ENCODE assay signal across 8 cellular contexts in the genomic region with DNA sequence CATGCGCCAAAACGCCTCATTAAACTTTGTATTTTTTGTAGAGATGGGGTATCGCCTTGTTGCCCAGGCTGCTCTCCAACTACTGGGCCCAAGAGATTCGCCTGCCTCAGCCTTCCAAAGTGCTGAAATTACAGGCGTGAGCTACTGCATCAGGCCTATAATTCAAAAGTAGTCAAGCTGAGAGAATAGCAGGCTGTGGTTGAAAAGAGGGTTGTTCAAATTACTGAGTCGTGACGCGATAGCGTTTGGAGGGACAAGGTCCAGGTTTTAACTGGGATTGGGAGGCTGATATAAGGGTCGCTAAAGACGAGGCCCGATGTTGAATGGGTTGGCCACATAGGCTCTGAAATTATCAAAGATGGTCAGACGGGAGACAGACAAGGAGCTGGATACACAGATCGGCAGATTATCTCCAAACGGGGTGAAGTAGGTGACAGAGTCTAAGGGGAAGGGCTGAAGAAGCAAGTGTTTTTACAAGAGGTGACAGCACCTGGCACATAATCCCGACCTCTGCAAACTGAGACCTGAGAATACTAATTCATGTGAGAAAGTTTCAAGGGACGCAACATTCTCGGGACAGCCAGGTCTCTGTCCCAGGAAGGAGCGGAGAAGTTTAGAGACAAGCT. TPM values are rescaled to one million over a fixed set of nuclear protein-coding genes. Genes with fewer than 3 reads are reported as not detected.
DNase-seq lines count a peak whose midpoint lies in the region; ATAC-seq and TF ChIP-seq lines count a peak whose summit lies in the region.

No MANE protein-coding gene starts in this region.

- H2AFZ ChIP-seq in PC-3 (ENCODE audit: low read length), result peak overlapping the region; percentile 68

- H3F3A ChIP-seq in PC-3 (ENCODE audit: low read length, unreplicated experiment), result no peaks in the 10 kb centered on the region

- H3K4me3 ChIP-seq in PC-3 (ENCODE audit: low read length), result peak overlapping the region; percentile 77

- H3K27ac Mint-ChIP-seq in natural killer cell, result peak overlapping the region; percentile 92 to 97

- H3K9me3 Mint-ChIP-seq in natural killer cell, result no peaks in the 10 kb centered on the region

- H3K4me1 ChIP-seq in PC-3 (ENCODE audit: insufficient read depth, low read length), result peaks cover 45% of the 10 kb centered on the region

- POLR2A ChIA-PET in PC-3 (lab: Charles Lee; ENCODE audit: unreplicated experiment), result interaction anchor here (0.6 to 0.7 kb wide), 3 partner anchors 37 to 169 kb away, joined by 3 to 4 read pairs (median 4); no protein-coding TSS in a partner anchor

- BruUV-seq in PC-3 (replicated peaks; lab: Mats Ljungman, UMichigan), result TSS peak; percentile 98

- H3K27me3 ChIP-seq in PC-3 (ENCODE audit: low read length), result no peaks in the 10 kb centered on the region

- H3K36me3 ChIP-seq in PC-3 (ENCODE audit: low read depth, low read length), result peaks cover 4% of the 10 kb centered on the region; the same call in 1 of the 2 replicates

- peak; percentile 9 for DNase-seq in AG20443 (ENCODE audit: low spot score)
- peak; percentile 30 for DNase-seq in PC-3
- peak; percentile 50 for DNase-seq in ecto neural progenitor cell (ENCODE audit: low spot score)
- DNase-seq in natural killer cell, result no peak
- DNase-seq in globus pallidus (ENCODE audit: low spot score), result no peak
- DNase-seq in activated CD8-positive, alpha-beta memory T cell treated with anti-CD3 and anti-CD28 coated beads, Interleukin-2, amount 50 U/mL, for 4 hours, result no peak

- H3K9me2 ChIP-seq in PC-3 (replicated peaks; ENCODE audit: low read length), result no peaks in the 10 kb centered on the region

- H3K27ac ChIP-seq in PC-3 (ENCODE audit: low read length), result peak overlapping the region; percentile 80

- peaks cover 44 to 51% of the 10 kb centered on the region in 2 donors for H3K4me1 Mint-ChIP-seq in natural killer cell

- peak overlapping the region; percentile 93 for H3K9ac ChIP-seq in PC-3 (ENCODE audit: low read length)

- H3K79me2 ChIP-seq in PC-3 (ENCODE audit: low read length), result peaks cover 55% of the 10 kb centered on the region

- CTCF ChIA-PET in PC-3 (lab: Charles Lee), result interaction anchor here (0.7 kb wide), 1 partner anchor 51 kb away, joined by 3 read pairs; no protein-coding TSS in a partner anchor

- H3K36me3 Mint-ChIP-seq in natural killer cell, result no peaks in the 10 kb centered on the region

- no peaks in the 10 kb centered on the region for H3K9me3 ChIP-seq in PC-3 (ENCODE audit: low read length)

- ATAC-seq in GM19395 (IDR thresholded peaks at IDR 0.05; ENCODE audit: unreplicated experiment) (peak; percentile 12), PC-3 (no peak; the same call in 1 of the 2 replicates), natural killer cell (no peak), HG03175 (IDR thresholded peaks at IDR 0.05; ENCODE audit: unreplicated experiment) (no peak)

- peak overlapping the region; percentile 84 for H3K4me2 ChIP-seq in PC-3 (ENCODE audit: low read length)

- intact Hi-C loops in PC-3 (cut with micrococcal nuclease), result loop anchor here (5.0 to 10.0 kb wide), 3 partner anchors 78 to 395 kb away; a partner anchor contains a TSS
- intact Hi-C loops in natural killer cell (cut with micrococcal nuclease), result loop anchor here (2.0 to 5.0 kb wide), 2 partner anchors 57 to 249 kb away; no protein-coding TSS in a partner anchor

- no peak for TF ChIP-seq CTCF in PC-3 (conservative IDR thresholded peaks at IDR 0.05; ENCODE audit: low read depth, low read length)
- no peak for TF ChIP-seq CTCF in natural killer cell (IDR thresholded peaks at IDR 0.05)

- peaks cover 22% of the 10 kb centered on the region for H4K20me1 ChIP-seq in PC-3 (ENCODE audit: low read length)

- H3K27me3 Mint-ChIP-seq in natural killer cell (ENCODE audit: low read depth in 2 of 2), result no peaks in the 10 kb centered on the region

- H3K4me3 Mint-ChIP-seq in natural killer cell, result peak overlapping the region; percentile 99

RNA-seq across cellular contexts. Expression of a gene that starts 0.8 kb away (rescaled TPM):
- total RNA-seq in PC-3 (2014; rRNA removed) (17.4 and 19.0 TPM in 2 replicates), natural killer cell (10 to 100 TPM; 56.4 to 59.2 (median 58.3) TPM)

Comparison
In these comparisons a context has a peak if more than half of its experiments do, and no peak if none do; other contexts are left out.
1. DNase-seq: peak in AG20443 (single experiment), PC-3 (single experiment) and ecto neural progenitor cell (single experiment); none in natural killer cell (single experiment), globus pallidus (single experiment) and activated CD8-positive, alpha-beta memory T cell treated with anti-CD3 and anti-CD28 coated beads, Interleukin-2, amount 50 U/mL, for 4 hours (single experiment).